ENCODE assay signal across 8 cellular contexts in genomic region chr1:147600119-147601111, GRCh38.
DNase-seq lines count a peak whose midpoint lies in the region; ATAC-seq, FAIRE-seq and TF ChIP-seq lines count a peak whose summit lies in the region.

No MANE protein-coding gene starts in this region.

- H3K4me3 ChIP-seq in WERI-Rb-1 (ENCODE audit: low read depth, low read length) (peak overlapping the region; percentile 53), fibroblast of pulmonary artery (replicated peaks; ENCODE audit: low read depth, low read length) (peak overlapping the region; percentile 71)

- H3K9me3 ChIP-seq in ES-I3 (ENCODE audit: control insufficient read depth, insufficient read depth, low read length) (no peaks in the 10 kb centered on the region), WERI-Rb-1 (ENCODE audit: severe bottlenecking) (no peaks in the 10 kb centered on the region)

- H3K27ac ChIP-seq in WERI-Rb-1: peak overlapping the region; percentile 79

- no peak for FAIRE-seq in HTR-8/SVneo (lab: Jason Lieb, UNC)

- peaks cover 18% of the 10 kb centered on the region for H3K4me1 ChIP-seq in ES-I3 (ENCODE audit: insufficient read depth, low read length)

- DNase-seq in HTR-8/SVneo (ENCODE audit: insufficient read length, low spot score): peak; percentile 15
- peak; percentile 68 for DNase-seq in WERI-Rb-1
- DNase-seq in fibroblast of pulmonary artery (ENCODE audit: low read depth): peak; percentile 31
- peak; percentile 41 for DNase-seq in pons (ENCODE audit: low spot score)
- DNase-seq in foreskin melanocyte: no peak
- DNase-seq in T-helper 9 cell: no peak

- H3K27me3 ChIP-seq in WERI-Rb-1 (ENCODE audit: insufficient read depth, low read depth, severe bottlenecking): no peaks in the 10 kb centered on the region

- H3K9ac ChIP-seq in ES-I3 (ENCODE audit: low read depth, low read length): peak overlapping the region; percentile 67

- H3K36me3 ChIP-seq in ES-I3 (ENCODE audit: insufficient read depth, low read length) (no peaks in the 10 kb centered on the region; the same call in 1 of the 2 replicates), WERI-Rb-1 (peaks cover 13% of the 10 kb centered on the region)

- peak; percentile 47 for TF ChIP-seq CTCF in WERI-Rb-1 (IDR thresholded peaks at IDR 0.05; ENCODE audit: low read depth, low read length)
- no peak for TF ChIP-seq CTCF in fibroblast of pulmonary artery (IDR thresholded peaks at IDR 0.05; ENCODE audit: low read length, missing control alignments)

- no peak for ATAC-seq in GM21619 (IDR thresholded peaks at IDR 0.05; ENCODE audit: unreplicated experiment)

Comparison
In these comparisons a context has a peak if more than half of its experiments do, and no peak if none do; other contexts are left out.
1. DNase-seq: peak in HTR-8/SVneo (single experiment), WERI-Rb-1 (single experiment), fibroblast of pulmonary artery (single experiment) and pons (single experiment); none in foreskin melanocyte (single experiment) and T-helper 9 cell (single experiment).